In the genomic region with DNA sequence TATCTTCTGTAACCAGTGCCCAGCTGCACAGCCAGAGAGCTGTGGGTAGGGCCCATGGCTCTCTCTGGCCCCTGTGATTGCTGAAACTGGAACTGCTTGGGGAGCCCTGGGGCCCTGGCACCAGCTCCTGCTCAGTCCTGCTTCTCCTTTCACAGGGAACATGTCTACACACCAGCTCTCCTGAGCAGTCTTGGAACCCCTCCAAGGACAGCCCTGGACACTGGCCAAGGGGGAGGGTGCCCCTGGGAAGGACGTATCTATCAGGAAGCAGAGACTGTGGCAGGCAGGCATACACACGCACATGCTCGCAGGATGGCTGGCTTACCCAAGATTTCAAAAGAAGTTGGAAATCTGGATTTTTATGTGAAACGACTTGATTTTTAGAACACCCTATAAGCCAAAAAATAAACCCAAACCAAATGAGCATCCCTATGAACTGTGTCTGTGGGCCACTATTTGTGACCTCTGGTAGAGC, we compare ENCODE assay signal across 8 cellular contexts. TPM values are rescaled to one million over a fixed set of nuclear protein-coding genes. Genes with fewer than 3 reads are reported as not detected.
DNase-seq lines count a peak whose midpoint lies in the region; ATAC-seq and TF ChIP-seq lines count a peak whose summit lies in the region.

No MANE protein-coding gene starts in this region.

- no peak overlapping the region for H3K4ac ChIP-seq in mesendoderm (ENCODE audit: low read depth, low read length)

- H3K27ac ChIP-seq in RWPE2 (ENCODE audit: poor library complexity, severe bottlenecking), result peak overlapping the region; percentile 82
- H3K27ac ChIP-seq in stomach, result peak overlapping the region; percentile 78 to 93 (median 84)
- H3K27ac ChIP-seq in mesendoderm (ENCODE audit: low read depth, low read length), result no peak overlapping the region

- no peaks in the 10 kb centered on the region for H3K79me2 ChIP-seq in mesendoderm (ENCODE audit: control insufficient read depth, insufficient read depth, low read length)

- H4K8ac ChIP-seq in mesendoderm (ENCODE audit: low read depth, low read length), result no peak overlapping the region

- ATAC-seq in RWPE2 (ENCODE audit: low read depth), result peak; percentile 85
- peak; percentile 95 for ATAC-seq in left colon

- H3K4me2 ChIP-seq in mesendoderm (ENCODE audit: low read length), result no peak overlapping the region

- H3K9ac ChIP-seq in mesendoderm (ENCODE audit: low read length), result no peak overlapping the region

- no peak overlapping the region for H2BK120ac ChIP-seq in mesendoderm (ENCODE audit: low read depth, low read length)

- no peak overlapping the region for H3K23ac ChIP-seq in mesendoderm (ENCODE audit: low read length)

- H3K56ac ChIP-seq in mesendoderm (ENCODE audit: low read length), result no peak overlapping the region

- H3K79me1 ChIP-seq in mesendoderm (ENCODE audit: low read length), result no peaks in the 10 kb centered on the region

- intact Hi-C loops in left colon (cut with DNase I, micrococcal nuclease) (loop anchor here in 1 of 2 donors (5.0 to 10.0 kb wide), 2 partner anchors 68 to 181 kb away; no protein-coding TSS in a partner anchor), stomach (cut with DNase I; ENCODE audit: low total_unique reads) (loop anchor here (10.0 kb wide), 1 partner anchor 181 kb away; no protein-coding TSS in a partner anchor)

- H3K9me3 ChIP-seq in RWPE2 (ENCODE audit: severe bottlenecking), result no peaks in the 10 kb centered on the region
- no peaks in the 10 kb centered on the region for H3K9me3 ChIP-seq in stomach

- no peaks in the 10 kb centered on the region for H3K27me3 ChIP-seq in RWPE2 (ENCODE audit: insufficient read depth, poor library complexity, severe bottlenecking)
- H3K27me3 ChIP-seq in stomach, result no peaks in the 10 kb centered on the region
- no peaks in the 10 kb centered on the region for H3K27me3 ChIP-seq in mesendoderm (ENCODE audit: insufficient read depth, low read length, poor library complexity)

- no peak for TF ChIP-seq POLR2A in stomach (IDR thresholded peaks at IDR 0.05)

- H3K36me3 ChIP-seq in RWPE2 (ENCODE audit: low read depth), result no peaks in the 10 kb centered on the region
- no peaks in the 10 kb centered on the region for H3K36me3 ChIP-seq in stomach
- H3K36me3 ChIP-seq in mesendoderm (ENCODE audit: control insufficient read depth, insufficient read depth, low read length), result no peaks in the 10 kb centered on the region

- no peak overlapping the region for H4K5ac ChIP-seq in mesendoderm (ENCODE audit: low read length)

- no peak overlapping the region for H2BK15ac ChIP-seq in mesendoderm (replicated peaks; ENCODE audit: low read depth)

- H3K18ac ChIP-seq in mesendoderm (ENCODE audit: low read length), result no peak overlapping the region

- peak; percentile 33 for TF ChIP-seq EP300 in stomach (IDR thresholded peaks at IDR 0.05)

- H3K4me1 ChIP-seq in RWPE2 (ENCODE audit: insufficient read depth, poor library complexity, severe bottlenecking) (peaks cover 29% of the 10 kb centered on the region), stomach (peaks cover 42 to 74% (median 52%) of the 10 kb centered on the region in 4 donors), mesendoderm (ENCODE audit: control insufficient read depth, low read depth, low read length) (no peaks in the 10 kb centered on the region)

- 2 to 11% (median 6%) methylated on average over 4 of the region's 4 CpGs for WGBS in stomach, 5 donors
- WGBS in mesendoderm (ENCODE audit: extremely low coverage, insufficient coverage, low lambda C conversion rate), result no CpG with 5 or more reads among the region's 4 CpGs

- DNase-seq in DMS153 (lab: John Stamatoyannopoulos, UW) (peak; percentile 96), LHCN-M2 (ENCODE audit: low read depth) (peak; percentile 90), RWPE2 (ENCODE audit: low spot score) (peak; percentile 92), cerebellar cortex (ENCODE audit: low spot score) (peak; percentile 79), left colon (peak; percentile 94 to 95), stomach (peak; percentile 99), mesendoderm (no peak), activated gamma-delta T cell (lab: John Stamatoyannopoulos, UW) (no peak)

- TF ChIP-seq CTCF in RWPE2 (IDR thresholded peaks at IDR 0.05; ENCODE audit: poor library complexity, severe bottlenecking), result no peak
- TF ChIP-seq CTCF in stomach (IDR thresholded peaks at IDR 0.05), result no peak

- H3K4me3 ChIP-seq in RWPE2 (ENCODE audit: severe bottlenecking), result no peak overlapping the region
- no peak overlapping the region for H3K4me3 ChIP-seq in stomach
- no peak overlapping the region for H3K4me3 ChIP-seq in mesendoderm (ENCODE audit: low read length)

- no peak overlapping the region for H2AK5ac ChIP-seq in mesendoderm (ENCODE audit: low read length)

- no peak overlapping the region for H2BK5ac ChIP-seq in mesendoderm (ENCODE audit: low read length)

RNA-seq across cellular contexts. Expression of gene TRAF1, which starts 8.8 kb away (rescaled TPM):
- total RNA-seq in LHCN-M2 (2014; rRNA removed) (0.90 and 0.98 TPM in 2 replicates), left colon (1 to 10 TPM; 2.2 to 2.8 TPM), stomach (10 to 100 TPM in 1 of 5 donors, 1 to 10 TPM in 3, under 1 TPM in 1; 0.58 to 10.3 (median 2.8) TPM)
- polyA plus RNA-seq in LHCN-M2 (2012), result 1.2 TPM
- polyA plus RNA-seq in stomach, result 1 to 10 TPM; 2.3 to 6.8 (median 3.7) TPM
- polyA plus RNA-seq in mesendoderm (2013, experiment 1 of 2), result 0.29 TPM
- 0.27 TPM for polyA plus RNA-seq in mesendoderm (2013, experiment 2 of 2)

RNA-seq across cellular contexts. Expression of gene PHF19, which starts 58.4 kb away (rescaled TPM):
- total RNA-seq in LHCN-M2 (2014; rRNA removed) (77.5 and 79.1 TPM in 2 replicates), left colon (10 to 100 TPM; 11.6 to 14.5 TPM), stomach (100 to 1,000 TPM in 1 of 5 donors, 10 to 100 TPM in 4; 13.3 to 251 (median 26.8) TPM)
- 82.9 TPM for polyA plus RNA-seq in LHCN-M2 (2012)
- 10 to 100 TPM; 10.7 to 28.3 (median 27.6) TPM for polyA plus RNA-seq in stomach
- 11.6 TPM for polyA plus RNA-seq in mesendoderm (2013, experiment 1 of 2)
- polyA plus RNA-seq in mesendoderm (2013, experiment 2 of 2), result 12.8 TPM

Comparison
In these comparisons a context has a peak if more than half of its experiments do, and no peak if none do; other contexts are left out.
1. DNase-seq: peak in DMS153 (single experiment), LHCN-M2 (single experiment), RWPE2 (single experiment), cerebellar cortex (single experiment), left colon (2 of 2) and stomach (single experiment); none in mesendoderm (single experiment) and activated gamma-delta T cell (single experiment).